8 cellular contexts compared by ENCODE assay signal in the genomic region with DNA sequence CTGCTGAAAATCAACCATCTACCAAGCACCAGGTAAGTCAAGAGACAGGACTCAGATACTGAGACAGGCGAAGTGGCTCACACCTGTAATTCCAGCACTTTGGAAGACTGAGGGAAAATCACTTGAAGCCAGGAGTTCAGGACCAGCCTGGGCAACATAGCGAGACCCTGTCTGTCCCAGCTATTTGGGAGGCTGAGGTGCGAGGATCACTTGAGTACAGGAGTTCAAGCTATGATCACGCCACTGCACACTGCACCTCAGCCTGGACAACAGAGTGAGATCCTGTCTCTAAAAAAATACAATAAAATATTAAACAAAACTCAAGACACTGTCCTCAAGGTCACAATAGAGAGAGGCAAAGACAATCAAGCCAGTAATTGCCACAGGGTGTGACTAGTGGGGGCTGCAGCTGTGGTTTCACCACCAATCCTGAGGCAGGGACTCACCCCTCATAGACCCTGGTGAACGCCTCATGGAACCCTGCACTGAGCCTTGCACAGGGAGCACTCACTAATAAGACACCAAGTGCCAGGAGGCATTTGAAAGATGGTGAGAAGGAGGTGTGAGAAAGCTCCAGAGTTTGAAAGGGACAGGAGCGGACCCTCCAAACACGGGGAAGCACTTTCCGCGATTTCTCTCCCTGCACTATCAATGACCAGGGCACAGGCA. TPM values are rescaled to one million over a fixed set of nuclear protein-coding genes. Genes with fewer than 3 reads are reported as not detected.
DNase-seq lines count a peak whose midpoint lies in the region; ATAC-seq and TF ChIP-seq lines count a peak whose summit lies in the region.

No MANE protein-coding gene starts in this region.

- H3K4me3 Mint-ChIP-seq in activated CD4-positive, alpha-beta T cell treated with anti-CD3 and anti-CD28 coated beads, Interleukin-2, amount 10 ng/mL, durations not matched to agents 24 days and 14 days: peak overlapping the region; percentile 96

- ATAC-seq in HG03045 (IDR thresholded peaks at IDR 0.05; ENCODE audit: unreplicated experiment) (no peak), HG02678 (IDR thresholded peaks at IDR 0.05; ENCODE audit: unreplicated experiment) (no peak)

- H3K27ac ChIP-seq in WERI-Rb-1 (no peak overlapping the region; the same call in none of the 2 replicates), spleen (peak overlapping the region in 5 of 8 donors; percentile 85 to 90 (median 87))

- H3K4me3 ChIP-seq in WERI-Rb-1 (ENCODE audit: low read depth, low read length) (peak overlapping the region; percentile 99), foreskin fibroblast (ENCODE audit: low read depth in 1 of 2, low read length in 2 of 2) (peak overlapping the region; percentile 84 to 86), spleen (peak overlapping the region in 6 of 8 donors; percentile 71 to 94 (median 77))

- H3K36me3 ChIP-seq in WERI-Rb-1 (peaks cover 66% of the 10 kb centered on the region), spleen (peaks cover 0 to 57% (median 55%) of the 10 kb centered on the region in 6 donors)

- peaks cover 35% of the 10 kb centered on the region for H3K4me1 Mint-ChIP-seq in activated CD4-positive, alpha-beta T cell treated with anti-CD3 and anti-CD28 coated beads, Interleukin-2, amount 10 ng/mL, durations not matched to agents 24 days and 14 days

- H3K27me3 Mint-ChIP-seq in activated CD4-positive, alpha-beta T cell treated with anti-CD3 and anti-CD28 coated beads, Interleukin-2, amount 10 ng/mL, durations not matched to agents 24 days and 14 days: no peaks in the 10 kb centered on the region

- H3K27ac Mint-ChIP-seq in activated CD4-positive, alpha-beta T cell treated with anti-CD3 and anti-CD28 coated beads, Interleukin-2, amount 10 ng/mL, durations not matched to agents 24 days and 14 days: peak overlapping the region; percentile 96

- H3K36me3 Mint-ChIP-seq in activated CD4-positive, alpha-beta T cell treated with anti-CD3 and anti-CD28 coated beads, Interleukin-2, amount 10 ng/mL, durations not matched to agents 24 days and 14 days (ENCODE audit: low read depth): peaks cover 62% of the 10 kb centered on the region

- peaks cover 18 to 62% (median 32%) of the 10 kb centered on the region in 6 donors for H3K4me1 ChIP-seq in spleen

- no peak for TF ChIP-seq POLR2A in spleen (IDR thresholded peaks at IDR 0.05)

- TF ChIP-seq CTCF in WERI-Rb-1 (IDR thresholded peaks at IDR 0.05; ENCODE audit: low read depth, low read length): no peak
- no peak for TF ChIP-seq CTCF in foreskin fibroblast (IDR thresholded peaks at IDR 0.05; ENCODE audit: low read depth, low read length)
- no peak for TF ChIP-seq CTCF in spleen (IDR thresholded peaks at IDR 0.05 in 8 of 11, conservative IDR thresholded peaks at IDR 0.05 in 3 of 11)

- no peaks in the 10 kb centered on the region for H3K27me3 ChIP-seq in WERI-Rb-1 (ENCODE audit: insufficient read depth, low read depth, severe bottlenecking)
- no peaks in the 10 kb centered on the region for H3K27me3 ChIP-seq in spleen (replicated peaks in 1 of 7)

- H3K9me3 ChIP-seq in WERI-Rb-1 (ENCODE audit: severe bottlenecking) (no peaks in the 10 kb centered on the region), spleen (no peaks in the 10 kb centered on the region)

- H3K9me3 Mint-ChIP-seq in activated CD4-positive, alpha-beta T cell treated with anti-CD3 and anti-CD28 coated beads, Interleukin-2, amount 10 ng/mL, durations not matched to agents 24 days and 14 days: no peaks in the 10 kb centered on the region

- WGBS in spleen, 5 donors: 72 to 93% (median 84%) methylated on average over 9 of the region's 9 CpGs

- intact Hi-C loops in activated CD4-positive, alpha-beta T cell treated with anti-CD3 and anti-CD28 coated beads, Interleukin-2, amount 10 ng/mL, durations not matched to agents 24 days and 14 days (cut with micrococcal nuclease): no loop called here
- intact Hi-C loops in spleen (cut with DNase I; ENCODE audit: low total_unique reads): no loop called here

- no peak for DNase-seq in activated CD4-positive, alpha-beta T cell treated with anti-CD3 and anti-CD28 coated beads, Interleukin-2, amount 10 ng/mL, durations not matched to agents 24 days and 14 days
- no peak for DNase-seq in activated CD4-positive, alpha-beta T cell treated with anti-CD3 and anti-CD28 coated beads, Interleukin-2, amount 50 U/mL, for 48 hours
- no peak for DNase-seq in WERI-Rb-1
- no peak for DNase-seq in foreskin fibroblast
- no peak for DNase-seq in spleen
- DNase-seq in NCI-H1092 (lab: John Stamatoyannopoulos, UW): no peak

RNA-seq across cellular contexts. Expression of a gene that starts 1.7 kb away (rescaled TPM):
- total RNA-seq in activated CD4-positive, alpha-beta T cell treated with anti-CD3 and anti-CD28 coated beads, Interleukin-2, amount 10 ng/mL, durations not matched to agents 24 days and 14 days: 99.8 and 111 TPM in 2 replicates
- total RNA-seq in spleen: 10 to 100 TPM; 28.7 to 56.1 (median 33.7) TPM
- 10 to 100 TPM; 42.0 to 58.0 (median 47.0) TPM for polyA plus RNA-seq in spleen

RNA-seq across cellular contexts. Expression of a gene that starts 39.2 kb away (rescaled TPM):
- 28.3 and 29.8 TPM in 2 replicates for total RNA-seq in activated CD4-positive, alpha-beta T cell treated with anti-CD3 and anti-CD28 coated beads, Interleukin-2, amount 10 ng/mL, durations not matched to agents 24 days and 14 days
- 10 to 100 TPM; 34.1 to 62.5 (median 49.3) TPM for total RNA-seq in spleen
- 10 to 100 TPM in 1 of 3 donors, 1 to 10 TPM in 2; 6.8 to 10.2 (median 9.1) TPM for polyA plus RNA-seq in spleen
